ENCODE assay signal across 8 cellular contexts in the genomic region with DNA sequence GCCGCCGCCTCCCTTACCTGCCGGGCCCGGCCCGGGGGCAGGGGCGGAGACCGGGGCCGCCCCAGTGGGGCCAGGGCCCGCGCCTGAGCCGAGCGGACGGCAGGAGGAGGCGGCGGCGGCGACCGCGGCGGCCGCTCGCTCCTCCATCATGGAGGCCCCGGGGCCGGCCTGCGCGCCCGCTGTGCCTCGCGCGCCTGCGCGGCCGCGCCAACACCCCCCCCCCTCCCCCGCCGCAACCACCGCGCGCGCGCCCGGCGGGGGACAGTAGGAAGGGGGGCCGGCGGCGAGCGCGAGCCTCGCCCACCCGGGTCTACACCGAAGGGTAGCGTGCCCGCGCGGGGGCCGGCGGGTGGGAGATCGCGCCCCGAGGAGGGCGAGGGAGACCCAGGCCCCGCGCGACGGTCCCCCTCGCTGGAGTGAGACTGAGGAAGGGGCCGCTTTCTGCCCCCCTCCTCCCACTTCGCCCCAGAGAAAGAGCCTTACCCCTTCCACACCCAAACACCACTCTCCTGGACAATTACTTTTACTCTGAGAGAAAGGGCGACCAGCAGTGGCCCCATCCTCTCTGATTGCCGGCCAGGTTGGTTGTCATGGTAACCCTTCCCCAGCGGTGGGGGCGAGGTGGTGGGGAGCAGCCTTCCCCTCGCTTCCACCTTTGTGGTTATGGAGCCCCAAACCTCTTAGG. TPM values are rescaled to one million over a fixed set of nuclear protein-coding genes. Genes with fewer than 3 reads are reported as not detected.
DNase-seq lines count a peak whose midpoint lies in the region; ATAC-seq and TF ChIP-seq lines count a peak whose summit lies in the region.

A gene with protein sequence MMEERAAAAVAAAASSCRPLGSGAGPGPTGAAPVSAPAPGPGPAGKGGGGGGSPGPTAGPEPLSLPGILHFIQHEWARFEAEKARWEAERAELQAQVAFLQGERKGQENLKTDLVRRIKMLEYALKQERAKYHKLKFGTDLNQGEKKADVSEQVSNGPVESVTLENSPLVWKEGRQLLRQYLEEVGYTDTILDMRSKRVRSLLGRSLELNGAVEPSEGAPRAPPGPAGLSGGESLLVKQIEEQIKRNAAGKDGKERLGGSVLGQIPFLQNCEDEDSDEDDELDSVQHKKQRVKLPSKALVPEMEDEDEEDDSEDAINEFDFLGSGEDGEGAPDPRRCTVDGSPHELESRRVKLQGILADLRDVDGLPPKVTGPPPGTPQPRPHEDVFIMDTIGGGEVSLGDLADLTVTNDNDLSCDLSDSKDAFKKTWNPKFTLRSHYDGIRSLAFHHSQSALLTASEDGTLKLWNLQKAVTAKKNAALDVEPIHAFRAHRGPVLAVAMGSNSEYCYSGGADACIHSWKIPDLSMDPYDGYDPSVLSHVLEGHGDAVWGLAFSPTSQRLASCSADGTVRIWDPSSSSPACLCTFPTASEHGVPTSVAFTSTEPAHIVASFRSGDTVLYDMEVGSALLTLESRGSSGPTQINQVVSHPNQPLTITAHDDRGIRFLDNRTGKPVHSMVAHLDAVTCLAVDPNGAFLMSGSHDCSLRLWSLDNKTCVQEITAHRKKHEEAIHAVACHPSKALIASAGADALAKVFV (minus strand): TSS at position 170 of the 685 bp plus-strand sequence. CDS start 20 bp downstream, at position 150.

- peak within 1 kb of the TSS; percentile 96 for H3K14ac ChIP-seq in trophoblast cell (ENCODE audit: low read length)

- DNase-seq in NCI-H748 (lab: John Stamatoyannopoulos, UW; ENCODE audit: unreplicated experiment), result peak; percentile 90
- no peak for DNase-seq in NCI-H748 treated with DMSO at 0.1 percent for 48 hours (lab: John Stamatoyannopoulos, UW)
- peak; percentile 52 to 69 for DNase-seq in SJCRH30
- DNase-seq in activated naive CD8-positive, alpha-beta T cell treated with anti-CD3 and anti-CD28 coated beads, Interleukin-2, amount 10 ng/mL, durations not matched to agents 7 days and 5 days, result peak; percentile 74
- peak; percentile 58 to 75 for DNase-seq in cardiac muscle cell (ENCODE audit: low read depth in 1 of 2, low spot score in 1 of 2)
- peak in 1 of 2 donors; percentile 66 for DNase-seq in trophoblast cell

- no peak for TF ChIP-seq CTCF in cardiac muscle cell (IDR thresholded peaks at IDR 0.05; ENCODE audit: low read depth, low read length)

- H3K9ac ChIP-seq in trophoblast cell (ENCODE audit: low read length), result peak within 1 kb of the TSS; percentile 98

- no CpG with 5 or more reads among the region's 73 CpGs for WGBS in trophoblast cell (ENCODE audit: extremely low coverage, insufficient coverage, insufficient read length)

- peak within 1 kb of the TSS; percentile 89 for H3K4me3 Mint-ChIP-seq in activated naive CD8-positive, alpha-beta T cell treated with anti-CD3 and anti-CD28 coated beads, Interleukin-2, amount 10 ng/mL, durations not matched to agents 7 days and 5 days

- H4K8ac ChIP-seq in trophoblast cell (ENCODE audit: low read depth, low read length), result peak within 1 kb of the TSS; percentile 93

- H3K9me3 ChIP-seq in SJCRH30 (replicated peaks) (no peaks in the 10 kb centered on the region), cardiac muscle cell (ENCODE audit: low read depth) (no peaks in the 10 kb centered on the region), trophoblast cell (ENCODE audit: insufficient read depth, low read depth, low read length) (no peaks in the 10 kb centered on the region)

- ATAC-seq in HG03442 (IDR thresholded peaks at IDR 0.05; ENCODE audit: unreplicated experiment), result peak; percentile 57
- peak; percentile 73 for ATAC-seq in activated naive CD8-positive, alpha-beta T cell treated with anti-CD3 and anti-CD28 coated beads, Interleukin-2, amount 10 ng/mL, durations not matched to agents 7 days and 5 days (ENCODE audit: low read depth)
- ATAC-seq in GM18870 (IDR thresholded peaks at IDR 0.05; ENCODE audit: unreplicated experiment), result no peak

- peaks cover 14% of the 10 kb centered on the region for H3K79me1 ChIP-seq in trophoblast cell (ENCODE audit: low read length)

- no peaks in the 10 kb centered on the region for H3K27me3 Mint-ChIP-seq in activated naive CD8-positive, alpha-beta T cell treated with anti-CD3 and anti-CD28 coated beads, Interleukin-2, amount 10 ng/mL, durations not matched to agents 7 days and 5 days

- POLR2A ChIA-PET in activated naive CD8-positive, alpha-beta T cell treated with anti-CD3 and anti-CD28 coated beads, Interleukin-2, amount 10 ng/mL, durations not matched to agents 7 days and 5 days (lab: Charles Lee), result no interaction called here

- H2BK12ac ChIP-seq in trophoblast cell (ENCODE audit: low read length), result no peak within 1 kb of the TSS

- H3K4me1 ChIP-seq in SJCRH30, result peaks cover 3% of the 10 kb centered on the region; the same call in 1 of the 2 replicates
- H3K4me1 ChIP-seq in cardiac muscle cell (ENCODE audit: low read depth), result no peaks in the 10 kb centered on the region
- peaks cover 6 to 7% of the 10 kb centered on the region in 2 experiments for H3K4me1 ChIP-seq in trophoblast cell (ENCODE audit: control insufficient read depth in 1 of 2, insufficient read depth in 2 of 2, low read length in 2 of 2)

- H3K27me3 ChIP-seq in SJCRH30, result no peaks in the 10 kb centered on the region
- H3K27me3 ChIP-seq in cardiac muscle cell, result no peaks in the 10 kb centered on the region
- H3K27me3 ChIP-seq in trophoblast cell (ENCODE audit: insufficient read depth, low read length), result no peaks in the 10 kb centered on the region

- H3K27ac ChIP-seq in SJCRH30 (peak within 1 kb of the TSS; percentile 78), cardiac muscle cell (peak within 1 kb of the TSS; percentile 98), trophoblast cell (ENCODE audit: low read depth, low read length) (peak within 1 kb of the TSS; percentile 62)

- H3K18ac ChIP-seq in trophoblast cell (ENCODE audit: low read length), result peak within 1 kb of the TSS; percentile 94

- peak within 1 kb of the TSS; percentile 59 for H2AK5ac ChIP-seq in trophoblast cell (ENCODE audit: low read length)

- no peaks in the 10 kb centered on the region for H3K9me3 Mint-ChIP-seq in activated naive CD8-positive, alpha-beta T cell treated with anti-CD3 and anti-CD28 coated beads, Interleukin-2, amount 10 ng/mL, durations not matched to agents 7 days and 5 days

- peak within 1 kb of the TSS; percentile 100 for H3K4me3 ChIP-seq in SJCRH30
- H3K4me3 ChIP-seq in cardiac muscle cell, result peak within 1 kb of the TSS; percentile 100
- H3K4me3 ChIP-seq in trophoblast cell (ENCODE audit: low read depth, low read length), result peak within 1 kb of the TSS; percentile 97

- H4K91ac ChIP-seq in trophoblast cell (ENCODE audit: low read depth, low read length), result peak within 1 kb of the TSS; percentile 96

- peak within 1 kb of the TSS; percentile 86 for H2BK5ac ChIP-seq in trophoblast cell (ENCODE audit: low read depth, low read length, poor library complexity)

- peak within 1 kb of the TSS; percentile 84 for H3K27ac Mint-ChIP-seq in activated naive CD8-positive, alpha-beta T cell treated with anti-CD3 and anti-CD28 coated beads, Interleukin-2, amount 10 ng/mL, durations not matched to agents 7 days and 5 days

- peak within 1 kb of the TSS; percentile 99 for H3K4ac ChIP-seq in trophoblast cell (ENCODE audit: low read depth, low read length)

- peak within 1 kb of the TSS; percentile 88 for H4K12ac ChIP-seq in trophoblast cell (ENCODE audit: low read depth, low read length)

- H2BK120ac ChIP-seq in trophoblast cell (ENCODE audit: insufficient read depth, low read length, poor library complexity), result peak within 1 kb of the TSS; percentile 85

- peak within 1 kb of the TSS; percentile 80 for H2AFZ ChIP-seq in trophoblast cell (ENCODE audit: insufficient read depth, low read length, poor library complexity)

- H3K36me3 ChIP-seq in SJCRH30 (peaks cover 13% of the 10 kb centered on the region; the same call in 1 of the 2 replicates), cardiac muscle cell (peaks cover 4% of the 10 kb centered on the region), trophoblast cell (ENCODE audit: control insufficient read depth in 1 of 2, insufficient read depth in 2 of 2, low read length in 2 of 2) (peaks cover 8 to 14% of the 10 kb centered on the region in 2 experiments)

- no peak within 1 kb of the TSS for H3K23ac ChIP-seq in trophoblast cell (ENCODE audit: low read length)

- peaks cover 29% of the 10 kb centered on the region for H3K79me2 ChIP-seq in trophoblast cell (ENCODE audit: control insufficient read depth, insufficient read depth, low read length, poor library complexity)

- peaks cover 6% of the 10 kb centered on the region for H3K36me3 Mint-ChIP-seq in activated naive CD8-positive, alpha-beta T cell treated with anti-CD3 and anti-CD28 coated beads, Interleukin-2, amount 10 ng/mL, durations not matched to agents 7 days and 5 days

- peak within 1 kb of the TSS; percentile 95 for H3K4me2 ChIP-seq in trophoblast cell (ENCODE audit: low read length)

- peaks cover 38% of the 10 kb centered on the region for H3K4me1 Mint-ChIP-seq in activated naive CD8-positive, alpha-beta T cell treated with anti-CD3 and anti-CD28 coated beads, Interleukin-2, amount 10 ng/mL, durations not matched to agents 7 days and 5 days

RNA-seq across cellular contexts. Expression of the gene that starts here (rescaled TPM):
- total RNA-seq in SJCRH30 (2014; rRNA removed; shearing (Covaris generic)), result 75.3 and 80.6 TPM in 2 replicates
- 10 to 100 TPM; 79.2 to 87.5 TPM for total RNA-seq in activated naive CD8-positive, alpha-beta T cell treated with anti-CD3 and anti-CD28 coated beads, Interleukin-2, amount 10 ng/mL, durations not matched to agents 7 days and 5 days
- 115 and 144 TPM in 2 replicates for total RNA-seq in cardiac muscle cell
- 98.4 and 110 TPM in 2 replicates for polyA plus RNA-seq in cardiac muscle cell
- polyA plus RNA-seq in trophoblast cell (2013), result 65.1 and 66.3 TPM in 2 replicates
